Comparison of ENCODE assay signal across 1 cellular context in the genomic region with DNA sequence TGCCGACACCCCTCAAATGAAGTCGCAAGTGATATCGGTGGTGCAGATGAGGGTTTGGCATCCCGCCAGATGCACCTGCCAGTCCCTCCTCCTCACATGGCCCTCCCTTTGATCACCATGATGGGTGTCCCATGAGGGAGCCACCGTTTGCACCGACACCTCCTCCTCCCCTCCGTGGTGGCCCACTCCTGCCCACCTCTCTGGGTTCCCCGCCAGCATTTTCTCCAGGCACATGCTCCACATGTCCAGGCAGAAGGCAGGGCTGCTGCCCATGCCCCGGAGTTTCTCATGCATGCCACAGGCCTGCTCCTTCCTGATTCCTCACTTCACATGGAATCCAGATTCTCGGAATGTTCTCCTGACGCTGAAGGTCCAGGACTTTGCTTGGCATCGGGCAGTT.
TF ChIP-seq lines count a peak whose summit lies in the region.

No MANE protein-coding gene starts in this region.

TF ChIP-seq in WTC11, 78 proteins besides CTCF, POLR2A, EP300 and RAD21 (continued from another document):
- TF ChIP-seq, protein P1, sequence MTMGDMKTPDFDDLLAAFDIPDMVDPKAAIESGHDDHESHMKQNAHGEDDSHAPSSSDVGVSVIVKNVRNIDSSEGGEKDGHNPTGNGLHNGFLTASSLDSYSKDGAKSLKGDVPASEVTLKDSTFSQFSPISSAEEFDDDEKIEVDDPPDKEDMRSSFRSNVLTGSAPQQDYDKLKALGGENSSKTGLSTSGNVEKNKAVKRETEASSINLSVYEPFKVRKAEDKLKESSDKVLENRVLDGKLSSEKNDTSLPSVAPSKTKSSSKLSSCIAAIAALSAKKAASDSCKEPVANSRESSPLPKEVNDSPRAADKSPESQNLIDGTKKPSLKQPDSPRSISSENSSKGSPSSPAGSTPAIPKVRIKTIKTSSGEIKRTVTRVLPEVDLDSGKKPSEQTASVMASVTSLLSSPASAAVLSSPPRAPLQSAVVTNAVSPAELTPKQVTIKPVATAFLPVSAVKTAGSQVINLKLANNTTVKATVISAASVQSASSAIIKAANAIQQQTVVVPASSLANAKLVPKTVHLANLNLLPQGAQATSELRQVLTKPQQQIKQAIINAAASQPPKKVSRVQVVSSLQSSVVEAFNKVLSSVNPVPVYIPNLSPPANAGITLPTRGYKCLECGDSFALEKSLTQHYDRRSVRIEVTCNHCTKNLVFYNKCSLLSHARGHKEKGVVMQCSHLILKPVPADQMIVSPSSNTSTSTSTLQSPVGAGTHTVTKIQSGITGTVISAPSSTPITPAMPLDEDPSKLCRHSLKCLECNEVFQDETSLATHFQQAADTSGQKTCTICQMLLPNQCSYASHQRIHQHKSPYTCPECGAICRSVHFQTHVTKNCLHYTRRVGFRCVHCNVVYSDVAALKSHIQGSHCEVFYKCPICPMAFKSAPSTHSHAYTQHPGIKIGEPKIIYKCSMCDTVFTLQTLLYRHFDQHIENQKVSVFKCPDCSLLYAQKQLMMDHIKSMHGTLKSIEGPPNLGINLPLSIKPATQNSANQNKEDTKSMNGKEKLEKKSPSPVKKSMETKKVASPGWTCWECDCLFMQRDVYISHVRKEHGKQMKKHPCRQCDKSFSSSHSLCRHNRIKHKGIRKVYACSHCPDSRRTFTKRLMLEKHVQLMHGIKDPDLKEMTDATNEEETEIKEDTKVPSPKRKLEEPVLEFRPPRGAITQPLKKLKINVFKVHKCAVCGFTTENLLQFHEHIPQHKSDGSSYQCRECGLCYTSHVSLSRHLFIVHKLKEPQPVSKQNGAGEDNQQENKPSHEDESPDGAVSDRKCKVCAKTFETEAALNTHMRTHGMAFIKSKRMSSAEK (CRISPR knock-in tag; IDR thresholded peaks at IDR 0.05; ENCODE audit: borderline replicate concordance), result no peak
- TF ChIP-seq, protein P2, sequence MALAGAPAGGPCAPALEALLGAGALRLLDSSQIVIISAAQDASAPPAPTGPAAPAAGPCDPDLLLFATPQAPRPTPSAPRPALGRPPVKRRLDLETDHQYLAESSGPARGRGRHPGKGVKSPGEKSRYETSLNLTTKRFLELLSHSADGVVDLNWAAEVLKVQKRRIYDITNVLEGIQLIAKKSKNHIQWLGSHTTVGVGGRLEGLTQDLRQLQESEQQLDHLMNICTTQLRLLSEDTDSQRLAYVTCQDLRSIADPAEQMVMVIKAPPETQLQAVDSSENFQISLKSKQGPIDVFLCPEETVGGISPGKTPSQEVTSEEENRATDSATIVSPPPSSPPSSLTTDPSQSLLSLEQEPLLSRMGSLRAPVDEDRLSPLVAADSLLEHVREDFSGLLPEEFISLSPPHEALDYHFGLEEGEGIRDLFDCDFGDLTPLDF (CRISPR knock-in tag; IDR thresholded peaks at IDR 0.05), result no peak
- TF ChIP-seq, protein P3, sequence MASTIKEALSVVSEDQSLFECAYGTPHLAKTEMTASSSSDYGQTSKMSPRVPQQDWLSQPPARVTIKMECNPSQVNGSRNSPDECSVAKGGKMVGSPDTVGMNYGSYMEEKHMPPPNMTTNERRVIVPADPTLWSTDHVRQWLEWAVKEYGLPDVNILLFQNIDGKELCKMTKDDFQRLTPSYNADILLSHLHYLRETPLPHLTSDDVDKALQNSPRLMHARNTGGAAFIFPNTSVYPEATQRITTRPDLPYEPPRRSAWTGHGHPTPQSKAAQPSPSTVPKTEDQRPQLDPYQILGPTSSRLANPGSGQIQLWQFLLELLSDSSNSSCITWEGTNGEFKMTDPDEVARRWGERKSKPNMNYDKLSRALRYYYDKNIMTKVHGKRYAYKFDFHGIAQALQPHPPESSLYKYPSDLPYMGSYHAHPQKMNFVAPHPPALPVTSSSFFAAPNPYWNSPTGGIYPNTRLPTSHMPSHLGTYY (CRISPR knock-in tag; IDR thresholded peaks at IDR 0.05), result no peak
- TF ChIP-seq, protein P4, sequence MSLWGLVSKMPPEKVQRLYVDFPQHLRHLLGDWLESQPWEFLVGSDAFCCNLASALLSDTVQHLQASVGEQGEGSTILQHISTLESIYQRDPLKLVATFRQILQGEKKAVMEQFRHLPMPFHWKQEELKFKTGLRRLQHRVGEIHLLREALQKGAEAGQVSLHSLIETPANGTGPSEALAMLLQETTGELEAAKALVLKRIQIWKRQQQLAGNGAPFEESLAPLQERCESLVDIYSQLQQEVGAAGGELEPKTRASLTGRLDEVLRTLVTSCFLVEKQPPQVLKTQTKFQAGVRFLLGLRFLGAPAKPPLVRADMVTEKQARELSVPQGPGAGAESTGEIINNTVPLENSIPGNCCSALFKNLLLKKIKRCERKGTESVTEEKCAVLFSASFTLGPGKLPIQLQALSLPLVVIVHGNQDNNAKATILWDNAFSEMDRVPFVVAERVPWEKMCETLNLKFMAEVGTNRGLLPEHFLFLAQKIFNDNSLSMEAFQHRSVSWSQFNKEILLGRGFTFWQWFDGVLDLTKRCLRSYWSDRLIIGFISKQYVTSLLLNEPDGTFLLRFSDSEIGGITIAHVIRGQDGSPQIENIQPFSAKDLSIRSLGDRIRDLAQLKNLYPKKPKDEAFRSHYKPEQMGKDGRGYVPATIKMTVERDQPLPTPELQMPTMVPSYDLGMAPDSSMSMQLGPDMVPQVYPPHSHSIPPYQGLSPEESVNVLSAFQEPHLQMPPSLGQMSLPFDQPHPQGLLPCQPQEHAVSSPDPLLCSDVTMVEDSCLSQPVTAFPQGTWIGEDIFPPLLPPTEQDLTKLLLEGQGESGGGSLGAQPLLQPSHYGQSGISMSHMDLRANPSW (CRISPR knock-in tag; conservative IDR thresholded peaks at IDR 0.05; ENCODE audit: low read depth), result no peak
- TF ChIP-seq ZNF121 (CRISPR knock-in tag; IDR thresholded peaks at IDR 0.05), result no peak
- TF ChIP-seq NR1H2 (CRISPR knock-in tag; IDR thresholded peaks at IDR 0.05), result no peak
- no peak for TF ChIP-seq FOXK1 (CRISPR knock-in tag; IDR thresholded peaks at IDR 0.05)
- TF ChIP-seq, protein P5, sequence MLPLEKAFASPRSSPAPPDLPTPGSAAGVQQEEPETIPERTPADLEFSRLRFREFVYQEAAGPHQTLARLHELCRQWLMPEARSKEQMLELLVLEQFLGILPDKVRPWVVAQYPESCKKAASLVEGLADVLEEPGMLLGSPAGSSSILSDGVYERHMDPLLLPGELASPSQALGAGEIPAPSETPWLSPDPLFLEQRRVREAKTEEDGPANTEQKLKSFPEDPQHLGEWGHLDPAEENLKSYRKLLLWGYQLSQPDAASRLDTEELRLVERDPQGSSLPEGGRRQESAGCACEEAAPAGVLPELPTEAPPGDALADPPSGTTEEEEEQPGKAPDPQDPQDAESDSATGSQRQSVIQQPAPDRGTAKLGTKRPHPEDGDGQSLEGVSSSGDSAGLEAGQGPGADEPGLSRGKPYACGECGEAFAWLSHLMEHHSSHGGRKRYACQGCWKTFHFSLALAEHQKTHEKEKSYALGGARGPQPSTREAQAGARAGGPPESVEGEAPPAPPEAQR (CRISPR knock-in tag; IDR thresholded peaks at IDR 0.05), result no peak
- TF ChIP-seq MYBL2 (CRISPR knock-in tag; IDR thresholded peaks at IDR 0.05), result no peak
- TF ChIP-seq ATF1 (CRISPR knock-in tag; IDR thresholded peaks at IDR 0.05), result no peak
- TF ChIP-seq GABPB1 (CRISPR knock-in tag; IDR thresholded peaks at IDR 0.05), result no peak
- TF ChIP-seq JAZF1 (CRISPR knock-in tag; IDR thresholded peaks at IDR 0.05), result no peak
- TF ChIP-seq, protein P6, sequence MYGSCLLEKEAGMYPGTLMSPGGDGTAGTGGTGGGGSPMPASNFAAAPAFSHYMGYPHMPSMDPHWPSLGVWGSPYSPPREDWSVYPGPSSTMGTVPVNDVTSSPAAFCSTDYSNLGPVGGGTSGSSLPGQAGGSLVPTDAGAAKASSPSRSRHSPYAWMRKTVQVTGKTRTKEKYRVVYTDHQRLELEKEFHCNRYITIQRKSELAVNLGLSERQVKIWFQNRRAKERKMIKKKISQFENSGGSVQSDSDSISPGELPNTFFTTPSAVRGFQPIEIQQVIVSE (CRISPR knock-in tag; IDR thresholded peaks at IDR 0.05; ENCODE audit: borderline replicate concordance), result no peak
